Comparison of ENCODE assay signal across 8 cellular contexts in genomic region chr6:156719720-156720563, GRCh38. TPM values are rescaled to one million over a fixed set of nuclear protein-coding genes. Genes with fewer than 3 reads are reported as not detected.
A peak's percentile ranks its signal among the peaks of the same experiment; 100 is the strongest.
DNase-seq lines count a peak whose midpoint lies in the region; ATAC-seq and TF ChIP-seq lines count a peak whose summit lies in the region.

No MANE protein-coding gene starts in this region.

- H3K4me3 Mint-ChIP-seq in activated naive CD8-positive, alpha-beta T cell treated with anti-CD3 and anti-CD28 coated beads, Interleukin-2, amount 10 ng/mL, durations not matched to agents 7 days and 5 days = peak overlapping the region; percentile 83

- peak; percentile 90 for DNase-seq in AG08395 (ENCODE audit: low spot score)
- peak; percentile 94 for DNase-seq in RWPE2 (ENCODE audit: low spot score)
- peak; percentile 66 for DNase-seq in activated naive CD8-positive, alpha-beta T cell treated with anti-CD3 and anti-CD28 coated beads, Interleukin-2, amount 10 ng/mL, durations not matched to agents 7 days and 5 days
- peak; percentile 96 for DNase-seq in cardiac septum (ENCODE audit: low spot score)
- DNase-seq in prostate gland (ENCODE audit: low spot score) = peak; percentile 97
- DNase-seq in upper lobe of left lung = peak; percentile 97 to 98

- POLR2A ChIA-PET in activated naive CD8-positive, alpha-beta T cell treated with anti-CD3 and anti-CD28 coated beads, Interleukin-2, amount 10 ng/mL, durations not matched to agents 7 days and 5 days (lab: Charles Lee) = interaction anchor here (0.7 to 1.4 kb wide), 3 partner anchors 24 to 58 kb away, joined by 5 read pairs; partner anchors contain the start of gene ARID1B

- no peak overlapping the region for H3K4me3 ChIP-seq in RWPE2 (ENCODE audit: severe bottlenecking)
- peak overlapping the region; percentile 6 to 12 for H3K4me3 ChIP-seq in prostate gland
- peak overlapping the region; percentile 3 to 46 (median 35) for H3K4me3 ChIP-seq in upper lobe of left lung

- H3K4me1 Mint-ChIP-seq in activated naive CD8-positive, alpha-beta T cell treated with anti-CD3 and anti-CD28 coated beads, Interleukin-2, amount 10 ng/mL, durations not matched to agents 7 days and 5 days = peaks cover 5% of the 10 kb centered on the region

- TF ChIP-seq CTCF in RWPE2 (IDR thresholded peaks at IDR 0.05; ENCODE audit: poor library complexity, severe bottlenecking) (no peak), prostate gland (IDR thresholded peaks at IDR 0.05) (peak in 1 of 4 experiments; percentile 22), upper lobe of left lung (IDR thresholded peaks at IDR 0.05) (no peak)

- H3K4me1 ChIP-seq in RWPE2 (ENCODE audit: insufficient read depth, poor library complexity, severe bottlenecking) = peaks cover 27% of the 10 kb centered on the region
- peaks cover 15% of the 10 kb centered on the region for H3K4me1 ChIP-seq in prostate gland (replicated peaks)
- H3K4me1 ChIP-seq in upper lobe of left lung = peaks cover 20 to 24% (median 21%) of the 10 kb centered on the region in 4 donors

- TF ChIP-seq POLR2A in GM18951 (IDR thresholded peaks at IDR 0.05; ENCODE audit: extremely low read depth, insufficient read depth, insufficient read length) (peak; percentile 51), prostate gland (IDR thresholded peaks at IDR 0.05) (peak; percentile 60), upper lobe of left lung (IDR thresholded peaks at IDR 0.05) (peak in 3 of 4 donors; percentile 22 to 68 (median 33))

- no peaks in the 10 kb centered on the region for H3K9me3 Mint-ChIP-seq in activated naive CD8-positive, alpha-beta T cell treated with anti-CD3 and anti-CD28 coated beads, Interleukin-2, amount 10 ng/mL, durations not matched to agents 7 days and 5 days

- peak overlapping the region; percentile 83 for H3K27ac ChIP-seq in RWPE2 (ENCODE audit: poor library complexity, severe bottlenecking)
- H3K27ac ChIP-seq in prostate gland = peak overlapping the region; percentile 90 to 95
- peak overlapping the region; percentile 84 to 89 (median 86) for H3K27ac ChIP-seq in upper lobe of left lung

- H3K36me3 Mint-ChIP-seq in activated naive CD8-positive, alpha-beta T cell treated with anti-CD3 and anti-CD28 coated beads, Interleukin-2, amount 10 ng/mL, durations not matched to agents 7 days and 5 days = no peaks in the 10 kb centered on the region

- no peaks in the 10 kb centered on the region for H3K27me3 Mint-ChIP-seq in activated naive CD8-positive, alpha-beta T cell treated with anti-CD3 and anti-CD28 coated beads, Interleukin-2, amount 10 ng/mL, durations not matched to agents 7 days and 5 days

- TF ChIP-seq EP300 in upper lobe of left lung (IDR thresholded peaks at IDR 0.05) = peak in 1 of 4 donors; percentile 65

- H3K27ac Mint-ChIP-seq in activated naive CD8-positive, alpha-beta T cell treated with anti-CD3 and anti-CD28 coated beads, Interleukin-2, amount 10 ng/mL, durations not matched to agents 7 days and 5 days = peak overlapping the region; percentile 30

- H3K27me3 ChIP-seq in RWPE2 (ENCODE audit: insufficient read depth, poor library complexity, severe bottlenecking) (no peaks in the 10 kb centered on the region), prostate gland (replicated peaks; ENCODE audit: insufficient read depth) (no peaks in the 10 kb centered on the region), upper lobe of left lung (no peaks in the 10 kb centered on the region)

- no peaks in the 10 kb centered on the region for H3K36me3 ChIP-seq in RWPE2 (ENCODE audit: low read depth)
- no peaks in the 10 kb centered on the region for H3K36me3 ChIP-seq in prostate gland
- no peaks in the 10 kb centered on the region for H3K36me3 ChIP-seq in upper lobe of left lung

- no peaks in the 10 kb centered on the region for H3K9me3 ChIP-seq in RWPE2 (ENCODE audit: severe bottlenecking)
- no peaks in the 10 kb centered on the region for H3K9me3 ChIP-seq in prostate gland
- H3K9me3 ChIP-seq in upper lobe of left lung = no peaks in the 10 kb centered on the region

- intact Hi-C loops in cardiac septum (cut with DNase I) = loop anchor here (1.0 to 5.0 kb wide), 2 partner anchors 33 to 57 kb away; partner anchors contain the start of gene ARID1B
- intact Hi-C loops in prostate gland (cut with DNase I) = loop anchor here (2.0 to 5.0 kb wide), 2 partner anchors 33 to 57 kb away; partner anchors contain the start of gene ARID1B

- 12% methylated on average over 50 of the region's 50 CpGs for WGBS in prostate gland
- 16 to 23% methylated on average over 17 to 19 of the region's 50 CpGs for whole genome bisulfite sequencing in upper lobe of left lung, 2 donors

- peak; percentile 68 for ATAC-seq in HG03159 (IDR thresholded peaks at IDR 0.05; ENCODE audit: unreplicated experiment)
- peak; percentile 93 for ATAC-seq in RWPE2 (ENCODE audit: low read depth)
- ATAC-seq in activated naive CD8-positive, alpha-beta T cell treated with anti-CD3 and anti-CD28 coated beads, Interleukin-2, amount 10 ng/mL, durations not matched to agents 7 days and 5 days (ENCODE audit: low read depth) = peak; percentile 89
- peak; percentile 97 to 99 for ATAC-seq in upper lobe of left lung (ENCODE audit: low FRiP score in 2 of 2)

- in situ Hi-C loops in GM18951 (cut with MboI; ENCODE audit: low sequenced_read_pairs, unreplicated experiment) = no loop called here

RNA-seq across cellular contexts. Expression of gene ARID1B, which starts 57.2 kb away (rescaled TPM):
- total RNA-seq in activated naive CD8-positive, alpha-beta T cell treated with anti-CD3 and anti-CD28 coated beads, Interleukin-2, amount 10 ng/mL, durations not matched to agents 7 days and 5 days = 10 to 100 TPM; 83.2 to 98.2 TPM
- total RNA-seq in cardiac septum (61.1 TPM), prostate gland (10 to 100 TPM; 65.1 to 99.4 TPM), upper lobe of left lung (100 to 1,000 TPM in 3 of 6 donors, 10 to 100 TPM in 3; 66.4 to 168 (median 109) TPM)
